In genomic region chr5:126339215-126339805, GRCh38 we compare ENCODE assay signal across 9 cellular contexts.
A peak's percentile ranks its signal among the peaks of the same experiment; 100 is the strongest.
DNase-seq lines count a peak whose midpoint lies in the region; ATAC-seq and TF ChIP-seq lines count a peak whose summit lies in the region.
"Had no signal": no experiment of that assay in that cellular context is flagged by ENCODE, and none has a peak within 500 bp of the region (broad histone marks: within the 10 kb centered on the region; RNA-seq: fewer than 3 reads in every experiment).

No MANE protein-coding gene starts in this region.

- H3K9ac ChIP-seq in Karpas-422 (ENCODE audit: low read length) (no peak overlapping the region), SK-N-SH (no peak overlapping the region)

- intact Hi-C loops in Caco-2 (cut with micrococcal nuclease; ENCODE audit: unreplicated experiment) (loop anchor here (1.0 kb wide), 3 partner anchors 200 to 262 kb away; partner anchors contain the start of gene ALDH7A1), left colon (cut with DNase I, micrococcal nuclease) (no loop called here)

- H3K9me3 Mint-ChIP-seq in Caco-2 (ENCODE audit: unreplicated experiment), result no peaks in the 10 kb centered on the region

- TF ChIP-seq RAD21 in SK-N-SH (IDR thresholded peaks at IDR 0.05; ENCODE audit: low read length), result peak; percentile 92

- peak; percentile 81 for ATAC-seq in GM19035 (IDR thresholded peaks at IDR 0.05; ENCODE audit: unreplicated experiment)
- ATAC-seq in left colon, result peak; percentile 72
- no peak for ATAC-seq in stimulated activated naive CD8-positive, alpha-beta T cell treated with anti-CD3 and anti-CD28 coated beads, Interleukin-15, Interleukin-2, amounts not matched to agents 100 U/mL and 50 U/mL, for 24 hours

- peak; percentile 73 to 75 for TF ChIP-seq CTCF in Caco-2 (IDR thresholded peaks at IDR 0.05; ENCODE audit: insufficient read depth in 1 of 2, low read depth in 1 of 2, low read length in 1 of 2, severe bottlenecking in 1 of 2, unreplicated experiment in 1 of 2)
- TF ChIP-seq CTCF in SK-N-SH (IDR thresholded peaks at IDR 0.05), result peak; percentile 92
- peak; percentile 68 for TF ChIP-seq CTCF in cardiac fibroblast (IDR thresholded peaks at IDR 0.05; ENCODE audit: low read depth, low read length)

- no peak overlapping the region for H3K4me3 ChIP-seq in Caco-2 (ENCODE audit: low read depth, low read length)
- H3K4me3 ChIP-seq in Karpas-422 (ENCODE audit: low read length), result no peak overlapping the region
- H3K4me3 ChIP-seq in SK-N-SH (ENCODE audit: low read depth in 2 of 2, low read length in 1 of 2), result no peak overlapping the region
- no peak overlapping the region for H3K4me3 ChIP-seq in cardiac fibroblast (replicated peaks in 1 of 2; ENCODE audit: low read depth in 2 of 2, low read length in 2 of 2)

- TF ChIP-seq EP300 in SK-N-SH (IDR thresholded peaks at IDR 0.05; ENCODE audit: borderline replicate concordance in 1 of 2, low read depth in 1 of 2, low read length in 1 of 2), result no peak

- H3K27ac ChIP-seq in Karpas-422 (ENCODE audit: low read length) (no peak overlapping the region), SK-N-SH (ENCODE audit: low read depth in 2 of 2, low read length in 1 of 2) (no peak overlapping the region; a peak in 1 of 4 replicates)

- H4K20me1 ChIP-seq in Karpas-422 (ENCODE audit: insufficient read depth, low read depth, low read length) (no peaks in the 10 kb centered on the region), SK-N-SH (ENCODE audit: insufficient read depth) (no peaks in the 10 kb centered on the region)

- no peaks in the 10 kb centered on the region for H3K27me3 ChIP-seq in Caco-2 (replicated peaks; ENCODE audit: control insufficient read depth, insufficient read depth, low read length)
- no peaks in the 10 kb centered on the region for H3K27me3 ChIP-seq in Karpas-422 (ENCODE audit: low read length)
- no peaks in the 10 kb centered on the region for H3K27me3 ChIP-seq in SK-N-SH (ENCODE audit: insufficient read depth)

- no peak overlapping the region for H2AFZ ChIP-seq in Karpas-422 (ENCODE audit: low read length)
- peak overlapping the region; percentile 6; the same call in 1 of the 2 replicates for H2AFZ ChIP-seq in SK-N-SH (ENCODE audit: low read depth)

- no TSS peak for BruUV-seq in Caco-2 (replicated peaks; lab: Mats Ljungman, UMichigan)

- H3F3A ChIP-seq in SK-N-SH (replicated peaks; ENCODE audit: insufficient read depth), result no peaks in the 10 kb centered on the region

- DNase-seq in Caco-2 (peak in 1 of 2 experiments; percentile 53), Karpas-422 (peak; percentile 82), SK-N-SH (peak; percentile 47), cardiac fibroblast (ENCODE audit: low read depth in 2 of 2) (peak; percentile 87), left colon (peak in 1 of 2 donors; percentile 20), retina (no peak)
- DNase-seq in stimulated activated naive CD8-positive, alpha-beta T cell treated with anti-CD3 and anti-CD28 coated beads, Interleukin-15, Interleukin-2, amounts not matched to agents 100 U/mL and 50 U/mL, for 24 hours, result peak; percentile 48

- H3K27ac Mint-ChIP-seq in Caco-2 (ENCODE audit: unreplicated experiment), result no peak overlapping the region
- H3K27ac Mint-ChIP-seq: activated naive CD8-positive, alpha-beta T cell had no signal

- no peaks in the 10 kb centered on the region for H3K36me3 Mint-ChIP-seq in Caco-2 (ENCODE audit: insufficient read depth, unreplicated experiment)
- H3K36me3 Mint-ChIP-seq: activated naive CD8-positive, alpha-beta T cell had no signal

- H3K4me2 ChIP-seq in Karpas-422 (ENCODE audit: low read depth, low read length, poor library complexity, severe bottlenecking) (no peak overlapping the region), SK-N-SH (no peak overlapping the region)

- H3K9me3 ChIP-seq in Caco-2 (no peaks in the 10 kb centered on the region), Karpas-422 (ENCODE audit: low read length) (no peaks in the 10 kb centered on the region), SK-N-SH (no peaks in the 10 kb centered on the region)

- H3K79me2 ChIP-seq in Karpas-422 (ENCODE audit: low read length) (no peaks in the 10 kb centered on the region), SK-N-SH (ENCODE audit: insufficient read depth) (no peaks in the 10 kb centered on the region)

- no peak overlapping the region for H3K4me3 Mint-ChIP-seq in Caco-2 (ENCODE audit: unreplicated experiment)
- H3K4me3 Mint-ChIP-seq: activated naive CD8-positive, alpha-beta T cell had no signal

- H3K4me1 ChIP-seq in Caco-2, result no peaks in the 10 kb centered on the region
- no peaks in the 10 kb centered on the region for H3K4me1 ChIP-seq in Karpas-422 (ENCODE audit: low read length)
- H3K4me1 ChIP-seq in SK-N-SH (ENCODE audit: control insufficient read depth in 1 of 2, insufficient read depth in 2 of 2, low read depth in 1 of 2, low read length in 1 of 2), result no peaks in the 10 kb centered on the region

- WGBS in SK-N-SH (ENCODE audit: low lambda C conversion rate), result 31% methylated on average over 4 of the region's 4 CpGs

- POLR2A ChIA-PET in Caco-2 (lab: Charles Lee), result no interaction called here
- POLR2A ChIA-PET in SK-N-SH (lab: Yijun Ruan, JAX), result no interaction called here

- H3K27me3 Mint-ChIP-seq in Caco-2 (ENCODE audit: insufficient read depth, unreplicated experiment), result peaks cover 2% of the 10 kb centered on the region

- H3K9me2 ChIP-seq in Karpas-422 (replicated peaks; ENCODE audit: insufficient read depth, low read length), result no peaks in the 10 kb centered on the region
- no peaks in the 10 kb centered on the region for H3K9me2 ChIP-seq in SK-N-SH

- CTCF ChIA-PET in Caco-2 (lab: Charles Lee) (interaction anchor here (1.0 to 2.4 kb wide), 5 partner anchors 26 to 256 kb away, joined by 3 to 12 read pairs (median 5); partner anchors contain the start of gene ALDH7A1), SK-N-SH (lab: Yijun Ruan, JAX) (interaction anchor here (0.6 to 3.8 kb wide), 27 partner anchors 8 to 1195 kb away, joined by 3 to 33 read pairs (median 5); partner anchors contain the start of genes ALDH7A1 and PHAX)

- H3K36me3 ChIP-seq in Caco-2 (ENCODE audit: control insufficient read depth, insufficient read depth, low read length), result no peaks in the 10 kb centered on the region
- no peaks in the 10 kb centered on the region for H3K36me3 ChIP-seq in Karpas-422 (ENCODE audit: insufficient read depth, low read length)
- no peaks in the 10 kb centered on the region for H3K36me3 ChIP-seq in SK-N-SH (replicated peaks in 1 of 2; ENCODE audit: control insufficient read depth in 1 of 2, insufficient read depth in 2 of 2, low read length in 1 of 2)

- no peaks in the 10 kb centered on the region for H3K4me1 Mint-ChIP-seq in Caco-2 (ENCODE audit: low read depth, unreplicated experiment)

TF ChIP-seq in SK-N-SH, 30 proteins besides CTCF, POLR2A, EP300 and RAD21:
- TF ChIP-seq SMC3 (IDR thresholded peaks at IDR 0.05; ENCODE audit: low read depth, low read length), result peak; percentile 84
- TF ChIP-seq, protein P1, sequence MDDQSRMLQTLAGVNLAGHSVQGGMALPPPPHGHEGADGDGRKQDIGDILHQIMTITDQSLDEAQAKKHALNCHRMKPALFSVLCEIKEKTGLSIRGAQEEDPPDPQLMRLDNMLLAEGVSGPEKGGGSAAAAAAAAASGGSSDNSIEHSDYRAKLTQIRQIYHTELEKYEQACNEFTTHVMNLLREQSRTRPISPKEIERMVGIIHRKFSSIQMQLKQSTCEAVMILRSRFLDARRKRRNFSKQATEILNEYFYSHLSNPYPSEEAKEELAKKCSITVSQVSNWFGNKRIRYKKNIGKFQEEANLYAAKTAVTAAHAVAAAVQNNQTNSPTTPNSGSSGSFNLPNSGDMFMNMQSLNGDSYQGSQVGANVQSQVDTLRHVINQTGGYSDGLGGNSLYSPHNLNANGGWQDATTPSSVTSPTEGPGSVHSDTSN (IDR thresholded peaks at IDR 0.05), result peak; percentile 67
- TF ChIP-seq CHD2 (IDR thresholded peaks at IDR 0.05; ENCODE audit: low read length, partially characterized antibody), result peak; percentile 16
- no peak for TF ChIP-seq ZBTB33 (IDR thresholded peaks at IDR 0.05; ENCODE audit: borderline replicate concordance, low read depth)
